ENCODE assay signal across 21 cellular contexts in genomic region chrX:97637289-97637688, GRCh38.
"Had no signal": no experiment of that assay in that cellular context is flagged by ENCODE, and none has a peak within 500 bp of the region (broad histone marks: within the 10 kb centered on the region; RNA-seq: fewer than 3 reads in every experiment).

No MANE protein-coding gene starts in this region.

- H3K27ac Mint-ChIP-seq: dendritic cell treated with granulocyte-macrophage colony-stimulating factor and Interleukin-4, amounts not matched to agents 40 ng/mL and 50 ng/mL, for 4 days; naive B cell; stimulated activated naive B cell treated with anti-CD40 and anti-IgM and Interleukin-4, amounts not matched to agents 10 μg/mL and 1 μg/mL and 100 μg/mL, for 72 hours; stimulated activated naive CD8-positive, alpha-beta T cell treated with anti-CD3 and anti-CD28 coated beads, Interleukin-15, amount 100 ng/mL, for 72 hours had no signal

- H3K4me3 ChIP-seq: esophagus muscularis mucosa, sigmoid colon, skin epidermis, testis, tibial nerve, upper lobe of right lung, vagina had no signal

- ATAC-seq: effector memory CD8-positive, alpha-beta T cell; stimulated activated naive B cell treated with anti-CD40 and anti-IgM and Interleukin-4, amounts not matched to agents 10 μg/mL and 1 μg/mL and 100 μg/mL, for 72 hours; stimulated activated naive CD8-positive, alpha-beta T cell treated with anti-CD3 and anti-CD28 coated beads, Interleukin-15, amount 100 ng/mL, for 72 hours; upper lobe of right lung had no signal

- DNase-seq: effector memory CD8-positive, alpha-beta T cell; foreskin melanocyte; head of caudate nucleus; hippocampal formation; mesendoderm; naive B cell; nephron progenitor cell; sigmoid colon; stimulated activated CD4-positive, alpha-beta T cell treated with anti-CD3 and anti-CD28 coated beads, Interleukin-2, amount 100 ng/mL, for 24 hours; stimulated activated CD4-positive, alpha-beta T cell treated with anti-CD3 and anti-CD28 coated beads, Interleukin-4, amount 100 ng/mL, for 4 hours; stimulated activated naive B cell treated with anti-CD40 and anti-IgM and Interleukin-4, amounts not matched to agents 10 μg/mL and 1 μg/mL and 100 μg/mL, for 72 hours; stimulated activated naive CD8-positive, alpha-beta T cell treated with anti-CD3 and anti-CD28 coated beads, Interleukin-15, amount 100 ng/mL, for 72 hours; testis; upper lobe of right lung had no signal

- H3K4me1 ChIP-seq: esophagus muscularis mucosa, sigmoid colon, testis, tibial nerve, upper lobe of right lung, vagina had no signal

- H3K27ac ChIP-seq: epithelial cell of prostate, esophagus muscularis mucosa, neutrophil, sigmoid colon, skin epidermis, testis, tibial nerve, upper lobe of right lung, vagina had no signal

- H3K27me3 ChIP-seq: esophagus muscularis mucosa, neutrophil, sigmoid colon, testis, upper lobe of right lung, vagina had no signal

- H3K36me3 ChIP-seq: esophagus muscularis mucosa, neutrophil, sigmoid colon, tibial nerve, upper lobe of right lung, vagina had no signal

- H3K9me3 ChIP-seq: esophagus muscularis mucosa, neutrophil, sigmoid colon, testis, tibial nerve, upper lobe of right lung, vagina had no signal

- H3K9me3 Mint-ChIP-seq: dendritic cell treated with granulocyte-macrophage colony-stimulating factor and Interleukin-4, amounts not matched to agents 40 ng/mL and 50 ng/mL, for 4 days; effector memory CD8-positive, alpha-beta T cell; nephron progenitor cell; stimulated activated naive B cell treated with anti-CD40 and anti-IgM and Interleukin-4, amounts not matched to agents 10 μg/mL and 1 μg/mL and 100 μg/mL, for 72 hours had no signal

- H3K4me1 Mint-ChIP-seq: naive B cell; stimulated activated naive B cell treated with anti-CD40 and anti-IgM and Interleukin-4, amounts not matched to agents 10 μg/mL and 1 μg/mL and 100 μg/mL, for 72 hours had no signal

- H3K4me3 Mint-ChIP-seq: dendritic cell treated with granulocyte-macrophage colony-stimulating factor and Interleukin-4, amounts not matched to agents 40 ng/mL and 50 ng/mL, for 4 days; effector memory CD8-positive, alpha-beta T cell; naive B cell; nephron progenitor cell; stimulated activated naive B cell treated with anti-CD40 and anti-IgM and Interleukin-4, amounts not matched to agents 10 μg/mL and 1 μg/mL and 100 μg/mL, for 72 hours; stimulated activated naive CD8-positive, alpha-beta T cell treated with anti-CD3 and anti-CD28 coated beads, Interleukin-15, amount 100 ng/mL, for 72 hours had no signal

- H3K36me3 Mint-ChIP-seq: naive B cell; stimulated activated naive B cell treated with anti-CD40 and anti-IgM and Interleukin-4, amounts not matched to agents 10 μg/mL and 1 μg/mL and 100 μg/mL, for 72 hours had no signal

- H3K27me3 Mint-ChIP-seq: effector memory CD8-positive, alpha-beta T cell had no signal
